14 cellular contexts compared by ENCODE assay signal in the genomic region with DNA sequence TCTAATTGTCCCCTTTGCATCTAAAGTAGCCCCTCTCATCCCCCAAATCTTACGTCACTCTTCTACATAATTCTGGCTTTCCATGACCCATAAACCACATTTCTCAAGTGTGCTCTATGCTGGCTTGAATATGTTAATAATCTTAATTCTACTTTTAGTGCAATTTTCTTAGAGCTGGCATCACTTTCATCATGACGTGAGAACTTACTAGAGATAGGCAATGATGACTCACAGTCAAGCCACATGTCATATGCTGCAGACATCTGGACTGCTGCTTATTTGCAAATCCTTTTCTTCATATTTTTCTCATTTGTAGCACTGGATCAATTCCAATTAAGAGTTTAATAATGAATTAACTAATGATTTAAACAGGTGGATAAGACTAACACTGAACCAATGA.
DNase-seq lines count a peak whose midpoint lies in the region; ATAC-seq and TF ChIP-seq lines count a peak whose summit lies in the region.
"Had no signal": no experiment of that assay in that cellular context is flagged by ENCODE, and none has a peak within 500 bp of the region (broad histone marks: within the 10 kb centered on the region; RNA-seq: fewer than 3 reads in every experiment).

No MANE protein-coding gene starts in this region.

- H3K9me3 ChIP-seq in IMR-90 (ENCODE audit: control insufficient read depth, insufficient read depth, low read length): 0 out of 2 replicates have a peak, but pooled peaks cover 2% of the 10 kb centered on the region
- no peaks in the 10 kb centered on the region for H3K9me3 ChIP-seq in MG63

- H2BK120ac ChIP-seq in IMR-90 (ENCODE audit: low read depth, low read length): no peak overlapping the region

- no peaks in the 10 kb centered on the region for H3K9me1 ChIP-seq in IMR-90 (ENCODE audit: insufficient read depth, low read length)

- POLR2A ChIA-PET in IMR-90 (lab: Charles Lee; ENCODE audit: unreplicated experiment): no interaction called here

- H3K27me3 ChIP-seq in IMR-90 (ENCODE audit: control insufficient read depth, insufficient read depth, low read length) (no peaks in the 10 kb centered on the region), MG63 (no peaks in the 10 kb centered on the region)

- no peak overlapping the region for H3K18ac ChIP-seq in IMR-90 (ENCODE audit: low read depth, low read length)

- H2AFZ ChIP-seq in IMR-90 (replicated peaks; ENCODE audit: low read length, poor library complexity): no peak overlapping the region

- ATAC-seq in IMR-90 (ENCODE audit: low read depth) (no peak), omental fat pad (ENCODE audit: low FRiP score) (peak; percentile 42), HG02970 (IDR thresholded peaks at IDR 0.05; ENCODE audit: low FRiP score, unreplicated experiment) (no peak)

- no peak overlapping the region for H3K23ac ChIP-seq in IMR-90 (ENCODE audit: low read depth, low read length)

- no peak overlapping the region for H3K14ac ChIP-seq in IMR-90 (replicated peaks; ENCODE audit: low read depth, low read length)

- H3K79me1 ChIP-seq in IMR-90 (ENCODE audit: low read depth in 1 of 2, low read length in 2 of 2): no peaks in the 10 kb centered on the region

- no peaks in the 10 kb centered on the region for H3K4me1 ChIP-seq in IMR-90 (ENCODE audit: control insufficient read depth, insufficient read depth, low read length)
- H3K4me1 ChIP-seq: Caco-2, HAP-1 had no signal

- H2BK5ac ChIP-seq in IMR-90 (ENCODE audit: low read depth, low read length, poor library complexity, severe bottlenecking): no peak overlapping the region

- no peak overlapping the region for H3K27ac ChIP-seq in IMR-90 (ENCODE audit: insufficient read depth, low read length)
- H3K27ac ChIP-seq: 22Rv1 had no signal

- no peak overlapping the region for H3K4ac ChIP-seq in IMR-90 (ENCODE audit: low read depth, low read length)

- H3K9ac ChIP-seq in IMR-90 (ENCODE audit: low read depth, low read length): no peak overlapping the region

- no peak for TF ChIP-seq CTCF in IMR-90 (conservative IDR thresholded peaks at IDR 0.05; ENCODE audit: low read depth, low read length)
- TF ChIP-seq CTCF in astrocyte of the spinal cord (IDR thresholded peaks at IDR 0.05; ENCODE audit: low read depth, low read length): no peak
- TF ChIP-seq CTCF in omental fat pad (IDR thresholded peaks at IDR 0.05): no peak

- H2BK15ac ChIP-seq in IMR-90 (ENCODE audit: low read depth, low read length): no peak overlapping the region

- H4K91ac ChIP-seq in IMR-90 (ENCODE audit: insufficient read depth, low read depth, low read length): no peak overlapping the region

- in situ Hi-C loops in IMR-90 (cut with MboI; ENCODE audit: low sequenced_read_pairs): no loop called here
- in situ Hi-C loops in astrocyte of the spinal cord (cut with HindIII; ENCODE audit: low sequenced_read_pairs): no loop called here

- TF ChIP-seq POLR2A in IMR-90 (IDR thresholded peaks at IDR 0.05; ENCODE audit: low read depth, low read length): no peak

- H3K4me3 ChIP-seq in IMR-90 (ENCODE audit: insufficient read depth, low read depth, low read length): no peak overlapping the region
- no peak overlapping the region for H3K4me3 ChIP-seq in astrocyte of the spinal cord (ENCODE audit: low read depth, low read length)
- no peak overlapping the region for H3K4me3 ChIP-seq in MG63
- H3K4me3 ChIP-seq: HAP-1 had no signal

- no peaks in the 10 kb centered on the region for H3K36me3 ChIP-seq in IMR-90 (ENCODE audit: control insufficient read depth, insufficient read depth, low read length)
- no peaks in the 10 kb centered on the region; the same call in 1 of the 2 replicates for H3K36me3 ChIP-seq in MG63
- H3K36me3 ChIP-seq: HAP-1 had no signal

- DNase-seq in NCI-H524 (lab: John Stamatoyannopoulos, UW) (peak; percentile 2 to 60), NCI-H524 treated with DMSO at 0.1 percent for 48 hours (lab: John Stamatoyannopoulos, UW) (no peak), IMR-90 (peak; percentile 60), astrocyte of the spinal cord (ENCODE audit: low read depth, low spot score) (peak; percentile 14), omental fat pad (ENCODE audit: low spot score) (no peak), MG63 (no peak), mucosa of gallbladder (ENCODE audit: low spot score) (no peak)
- DNase-seq: activated CD4-positive, alpha-beta T cell treated with anti-CD3 and anti-CD28 coated beads, Interleukin-2, amount 10 ng/mL, durations not matched to agents 24 days and 14 days; Caco-2; central memory CD4-positive, alpha-beta T cell; T-helper 1 cell had no signal

- H3K56ac ChIP-seq in IMR-90 (ENCODE audit: extremely low read depth, insufficient read depth, low read length): no peak overlapping the region

- H4K20me1 ChIP-seq in IMR-90 (ENCODE audit: insufficient read depth, low read length): no peaks in the 10 kb centered on the region

- no peak overlapping the region for H3K4me2 ChIP-seq in IMR-90 (ENCODE audit: low read depth, low read length)

- no peak overlapping the region for H2BK20ac ChIP-seq in IMR-90 (ENCODE audit: low read depth, low read length)

- no peak overlapping the region for H4K5ac ChIP-seq in IMR-90 (ENCODE audit: low read depth, low read length)

- CTCF ChIA-PET in IMR-90 (lab: Yijun Ruan, JAX): no interaction called here

- intact Hi-C loops in IMR-90 (cut with micrococcal nuclease): no loop called here

- no CpG with 5 or more reads among the region's 2 CpGs for WGBS in IMR-90 (ENCODE audit: extremely low coverage in 2 of 2, insufficient read length in 1 of 2), 2 experiments

- TF ChIP-seq RAD21 in IMR-90 (IDR thresholded peaks at IDR 0.05; ENCODE audit: low read length): no peak

- H4K8ac ChIP-seq in IMR-90 (ENCODE audit: low read depth in 2 of 2, low read length in 2 of 2): no peak overlapping the region

- no TSS peak for BruUV-seq in IMR-90 (replicated peaks; lab: Mats Ljungman, UMichigan)

- no peak overlapping the region for H2AK5ac ChIP-seq in IMR-90 (ENCODE audit: low read depth, low read length)

- dilution Hi-C loops in IMR-90 (cut with HindIII; ENCODE audit: low sequenced_read_pairs, unreplicated experiment): no loop called here

- H2AK9ac ChIP-seq in IMR-90 (replicated peaks; ENCODE audit: low read depth, low read length, poor library complexity): no peak overlapping the region

TF ChIP-seq in IMR-90, 13 proteins besides CTCF, POLR2A, EP300 and RAD21:
- TF ChIP-seq RCOR1 (IDR thresholded peaks at IDR 0.05; ENCODE audit: insufficient replicate concordance, low read length) (no peak), RFX5 (IDR thresholded peaks at IDR 0.05; ENCODE audit: low read depth, low read length) (no peak), MAFK (IDR thresholded peaks at IDR 0.05; ENCODE audit: low read depth, low read length) (no peak), CHD1 (IDR thresholded peaks at IDR 0.05; ENCODE audit: low read depth, low read length) (no peak), MXI1 (IDR thresholded peaks at IDR 0.05; ENCODE audit: borderline replicate concordance, low read depth, low read length) (no peak), BHLHE40 (IDR thresholded peaks at IDR 0.05; ENCODE audit: low read depth, low read length) (no peak), FOS (IDR thresholded peaks at IDR 0.05; ENCODE audit: low read depth, low read length) (no peak), SMC3 (IDR thresholded peaks at IDR 0.05; ENCODE audit: low read depth, low read length) (no peak), NFE2L2 (IDR thresholded peaks at IDR 0.05; ENCODE audit: low read depth, low read length) (no peak), CEBPB (IDR thresholded peaks at IDR 0.05; ENCODE audit: low read depth, low read length) (no peak), MAZ (IDR thresholded peaks at IDR 0.05; ENCODE audit: borderline replicate concordance, low read depth, low read length) (no peak)
- TF ChIP-seq, protein P1, sequence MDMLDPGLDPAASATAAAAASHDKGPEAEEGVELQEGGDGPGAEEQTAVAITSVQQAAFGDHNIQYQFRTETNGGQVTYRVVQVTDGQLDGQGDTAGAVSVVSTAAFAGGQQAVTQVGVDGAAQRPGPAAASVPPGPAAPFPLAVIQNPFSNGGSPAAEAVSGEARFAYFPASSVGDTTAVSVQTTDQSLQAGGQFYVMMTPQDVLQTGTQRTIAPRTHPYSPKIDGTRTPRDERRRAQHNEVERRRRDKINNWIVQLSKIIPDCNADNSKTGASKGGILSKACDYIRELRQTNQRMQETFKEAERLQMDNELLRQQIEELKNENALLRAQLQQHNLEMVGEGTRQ (IDR thresholded peaks at IDR 0.05; ENCODE audit: low read depth, low read length): no peak
- TF ChIP-seq, protein P2, sequence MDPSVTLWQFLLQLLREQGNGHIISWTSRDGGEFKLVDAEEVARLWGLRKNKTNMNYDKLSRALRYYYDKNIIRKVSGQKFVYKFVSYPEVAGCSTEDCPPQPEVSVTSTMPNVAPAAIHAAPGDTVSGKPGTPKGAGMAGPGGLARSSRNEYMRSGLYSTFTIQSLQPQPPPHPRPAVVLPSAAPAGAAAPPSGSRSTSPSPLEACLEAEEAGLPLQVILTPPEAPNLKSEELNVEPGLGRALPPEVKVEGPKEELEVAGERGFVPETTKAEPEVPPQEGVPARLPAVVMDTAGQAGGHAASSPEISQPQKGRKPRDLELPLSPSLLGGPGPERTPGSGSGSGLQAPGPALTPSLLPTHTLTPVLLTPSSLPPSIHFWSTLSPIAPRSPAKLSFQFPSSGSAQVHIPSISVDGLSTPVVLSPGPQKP (IDR thresholded peaks at IDR 0.05; ENCODE audit: borderline replicate concordance, low read depth, low read length): no peak

Comparison
In these comparisons a context has a peak if more than half of its experiments do, and no peak if none do; other contexts are left out.
1. DNase-seq: peak in NCI-H524 (2 of 2), IMR-90 (single experiment) and astrocyte of the spinal cord (single experiment); none in NCI-H524 treated with DMSO at 0.1 percent for 48 hours (single experiment), omental fat pad (single experiment), MG63 (single experiment) and mucosa of gallbladder (single experiment).